In the genomic region with DNA sequence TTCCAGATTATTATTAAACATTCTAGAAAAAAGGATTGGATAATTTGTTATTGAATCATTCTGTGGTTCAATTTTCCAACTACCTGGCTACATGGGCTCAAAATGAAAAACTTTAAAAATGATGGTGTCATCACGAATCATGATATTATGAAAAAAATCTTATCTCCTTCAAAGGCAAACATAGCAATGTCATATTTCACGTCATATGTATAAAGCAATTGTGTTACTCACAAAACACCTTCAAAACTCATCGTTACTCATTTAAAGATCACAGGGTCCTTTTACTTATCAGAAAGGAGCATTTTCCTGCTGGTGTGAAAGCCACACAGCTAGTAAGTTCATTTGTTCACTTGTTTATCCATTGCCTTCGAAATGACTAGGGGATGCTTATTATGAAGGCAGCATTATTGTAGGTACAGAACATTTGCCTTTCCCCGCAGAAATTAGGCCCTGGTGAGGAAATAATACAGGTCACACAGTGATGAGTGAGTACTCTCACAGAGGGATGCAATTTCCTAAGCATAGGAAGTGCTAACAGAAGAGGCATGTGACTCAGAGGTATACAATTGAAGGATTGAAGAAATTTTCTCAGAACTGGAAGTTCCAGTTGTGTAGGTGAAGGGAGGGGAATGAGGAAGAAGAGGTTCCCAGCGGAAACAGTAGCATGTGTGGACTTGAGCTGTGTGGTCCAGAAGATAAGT, we compare ENCODE assay signal across 1 cellular context.
TF ChIP-seq lines count a peak whose summit lies in the region.

No MANE protein-coding gene starts in this region.

TF ChIP-seq in endothelial cell of umbilical vein, 7 proteins besides CTCF, POLR2A, EP300 and RAD21:
- peak; percentile 45 for TF ChIP-seq GATA2 (IDR thresholded peaks at IDR 0.05; ENCODE audit: insufficient read depth, insufficient read length, low read depth, low read length)
- peak; percentile 34 for TF ChIP-seq JUN (IDR thresholded peaks at IDR 0.05; ENCODE audit: borderline replicate concordance, insufficient read depth, insufficient read length, low read depth)
- TF ChIP-seq FOS (IDR thresholded peaks at IDR 0.05; ENCODE audit: borderline replicate concordance, insufficient read depth, low read length): peak; percentile 53
- TF ChIP-seq, protein P1, sequence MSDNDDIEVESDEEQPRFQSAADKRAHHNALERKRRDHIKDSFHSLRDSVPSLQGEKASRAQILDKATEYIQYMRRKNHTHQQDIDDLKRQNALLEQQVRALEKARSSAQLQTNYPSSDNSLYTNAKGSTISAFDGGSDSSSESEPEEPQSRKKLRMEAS (IDR thresholded peaks at IDR 0.05; ENCODE audit: insufficient read depth, insufficient read length): no peak
- TF ChIP-seq MYC (IDR thresholded peaks at IDR 0.05; ENCODE audit: low read depth, low read length): no peak
- no peak for TF ChIP-seq EZH2 (IDR thresholded peaks at IDR 0.05; ENCODE audit: borderline replicate concordance, low read depth, low read length, severe bottlenecking)
- TF ChIP-seq POLR2AphosphoS5 (IDR thresholded peaks at IDR 0.05; ENCODE audit: insufficient read depth, low read depth, low read length): peak; percentile 40
